ENCODE assay signal across 24 cellular contexts in the genomic region with DNA sequence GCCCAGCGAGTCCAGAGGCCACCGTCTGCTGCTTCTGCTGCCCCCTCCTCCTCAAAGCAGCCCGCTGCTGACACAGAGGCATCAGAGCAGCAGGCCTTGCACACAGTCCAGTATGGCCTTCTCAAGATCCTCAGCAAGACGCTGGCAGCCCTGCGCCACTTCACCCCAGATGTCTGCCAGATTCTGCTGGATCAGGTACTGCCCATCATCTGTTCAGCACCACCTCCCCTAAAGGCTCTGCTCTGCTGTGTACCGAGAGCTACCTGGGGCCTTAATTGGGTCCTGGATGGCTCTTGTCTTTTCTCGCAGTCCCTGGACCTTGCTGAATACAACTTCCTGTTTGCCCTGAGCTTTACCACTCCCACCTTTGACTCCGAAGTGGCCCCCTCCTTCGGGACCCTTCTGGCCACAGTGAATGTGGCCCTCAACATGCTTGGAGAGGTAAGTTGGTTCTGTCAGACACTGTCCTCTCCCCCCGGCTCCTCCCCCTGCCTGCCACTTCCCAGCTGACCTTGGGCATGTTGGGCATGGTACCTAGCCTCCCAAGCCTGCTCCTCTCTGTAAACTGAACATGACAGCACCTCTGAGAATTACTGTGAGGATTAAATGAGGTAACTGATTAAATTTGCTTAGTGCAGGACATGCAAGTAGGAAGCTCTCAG. TPM values are rescaled to one million over a fixed set of nuclear protein-coding genes. Genes with fewer than 3 reads are reported as not detected.
DNase-seq lines count a peak whose midpoint lies in the region; ATAC-seq and TF ChIP-seq lines count a peak whose summit lies in the region.
"Had no signal": no experiment of that assay in that cellular context is flagged by ENCODE, and none has a peak within 500 bp of the region (broad histone marks: within the 10 kb centered on the region; RNA-seq: fewer than 3 reads in every experiment).

No MANE protein-coding gene starts in this region.

- peak overlapping the region in 7 of 10 donors; percentile 24 to 77 (median 47) for H3K27ac Mint-ChIP-seq in naive thymus-derived CD8-positive, alpha-beta T cell
- H3K27ac Mint-ChIP-seq: CD4-positive, CD25-positive, alpha-beta regulatory T cell; T-helper 2 cell treated with Interferon-gamma antibody and Interleukin-4, amounts not matched to agents 5 μg/mL and 100 μg/mL, for 36 hours had no signal

- no peak overlapping the region for H3K4me2 ChIP-seq in KMS-11

- no peaks in the 10 kb centered on the region for H3K27me3 Mint-ChIP-seq in naive thymus-derived CD8-positive, alpha-beta T cell
- H3K27me3 Mint-ChIP-seq: CD4-positive, CD25-positive, alpha-beta regulatory T cell had no signal

- no peak overlapping the region for H3K9ac ChIP-seq in KMS-11

- TF ChIP-seq CTCF in 22Rv1 (IDR thresholded peaks at IDR 0.05) (no peak), KMS-11 (conservative IDR thresholded peaks at IDR 0.05; ENCODE audit: low read depth, low read length) (no peak), adrenal gland (IDR thresholded peaks at IDR 0.05) (no peak)

- H3K9me3 ChIP-seq in adrenal gland (replicated peaks in 1 of 3) = no peaks in the 10 kb centered on the region
- H3K9me3 ChIP-seq: MG63, spleen had no signal

- POLR2A ChIA-PET in naive thymus-derived CD8-positive, alpha-beta T cell (lab: Charles Lee) = interaction anchor here (1.4 kb wide), 1 partner anchor 31 kb away, joined by 3 read pairs; no protein-coding TSS in a partner anchor

- H3K4me1 ChIP-seq in KMS-11 (ENCODE audit: low read depth, poor library complexity, severe bottlenecking) (peaks cover 11% of the 10 kb centered on the region), adrenal gland (replicated peaks in 1 of 2) (peaks cover 11 to 39% of the 10 kb centered on the region in 2 donors)

- H3K27me3 ChIP-seq in KMS-11 (ENCODE audit: insufficient read depth, low read depth) (no peaks in the 10 kb centered on the region), adrenal gland (no peaks in the 10 kb centered on the region)
- H3K27me3 ChIP-seq: MG63, spleen had no signal

- H3K36me3 Mint-ChIP-seq in naive thymus-derived CD8-positive, alpha-beta T cell = peaks cover 0 to 66% (median 4%) of the 10 kb centered on the region in 3 donors

- H3K4me1 Mint-ChIP-seq in naive thymus-derived CD8-positive, alpha-beta T cell = peaks cover 0 to 4% (median under 1%) of the 10 kb centered on the region in 4 donors

- H3K9me3 Mint-ChIP-seq in naive thymus-derived CD8-positive, alpha-beta T cell = no peaks in the 10 kb centered on the region
- H3K9me3 Mint-ChIP-seq: CD4-positive, CD25-positive, alpha-beta regulatory T cell; nephron; T-helper 2 cell treated with Interferon-gamma antibody and Interleukin-4, amounts not matched to agents 5 μg/mL and 100 μg/mL, for 36 hours had no signal

- no peaks in the 10 kb centered on the region for H3K79me2 ChIP-seq in KMS-11 (ENCODE audit: insufficient read depth, low read depth)

- ATAC-seq in naive thymus-derived CD8-positive, alpha-beta T cell = no peak
- ATAC-seq in HG02973 (IDR thresholded peaks at IDR 0.05; ENCODE audit: unreplicated experiment) (no peak), HG03432 (IDR thresholded peaks at IDR 0.05; ENCODE audit: unreplicated experiment) (no peak), left colon (no peak)

- no peaks in the 10 kb centered on the region for H3K36me3 ChIP-seq in KMS-11 (ENCODE audit: insufficient read depth)
- peaks cover 0 to 60% of the 10 kb centered on the region in 2 donors for H3K36me3 ChIP-seq in adrenal gland (replicated peaks in 1 of 2)

- no peak for TF ChIP-seq POLR2A in adrenal gland (IDR thresholded peaks at IDR 0.05)

- DNase-seq in adrenal gland (peak; percentile 51 to 82 (median 63)), activated gamma-delta T cell treated with Interleukin-2 at 50 U/mL for 16 hours (no peak), left colon (no peak)
- DNase-seq in naive thymus-derived CD8-positive, alpha-beta T cell = no peak
- DNase-seq: CD4-positive, CD25-positive, alpha-beta regulatory T cell; DMS153; foreskin fibroblast; IMR-90; kidney glomerular epithelial cell; mesendoderm; MG63; NCI-H187; NCI-H345; stimulated activated CD4-positive, alpha-beta T cell treated with anti-CD3 and anti-CD28 coated beads, Interleukin-4, amount 100 ng/mL, for 4 hours had no signal

- H3K27ac ChIP-seq in 22Rv1 (peak overlapping the region; percentile 48), KMS-11 (peak overlapping the region; percentile 6; the same call in 1 of the 2 replicates), adrenal gland (peak overlapping the region in 4 of 5 donors; percentile 8 to 77 (median 43))
- H3K27ac ChIP-seq: SK-N-MC had no signal

- H3K4me3 ChIP-seq in KMS-11 (IDR thresholded peaks at IDR 0.05; ENCODE audit: insufficient read depth, low read depth, low read length) = no peak overlapping the region
- H3K4me3 ChIP-seq in adrenal gland = no peak overlapping the region
- H3K4me3 ChIP-seq: coronary artery, GM12878, MG63, SK-N-MC, spleen had no signal

- H4K20me1 ChIP-seq in KMS-11 (ENCODE audit: insufficient read depth) = no peaks in the 10 kb centered on the region

- intact Hi-C loops in adrenal gland (cut with DNase I) = no loop called here
- intact Hi-C loops in left colon (cut with DNase I, micrococcal nuclease) = no loop called here

- no peak overlapping the region for H3K4me3 Mint-ChIP-seq in naive thymus-derived CD8-positive, alpha-beta T cell
- H3K4me3 Mint-ChIP-seq: CD4-positive, CD25-positive, alpha-beta regulatory T cell; nephron; T-helper 2 cell treated with Interferon-gamma antibody and Interleukin-4, amounts not matched to agents 5 μg/mL and 100 μg/mL, for 36 hours had no signal

- no peak overlapping the region for H2AFZ ChIP-seq in KMS-11 (ENCODE audit: low read depth)

- 52 to 69% (median 54%) methylated on average over 10 of the region's 10 CpGs for WGBS in adrenal gland, 4 donors

RNA-seq across cellular contexts. Expression of a gene that starts 22.7 kb away (rescaled TPM):
- total RNA-seq in adrenal gland = 100 to 1,000 TPM in 4 of 8 donors, 10 to 100 TPM in 4; 50.3 to 153 (median 112) TPM
- 100 to 1,000 TPM in 2 of 3 donors, 10 to 100 TPM in 1; 26.1 to 301 (median 214) TPM for polyA plus RNA-seq in adrenal gland
- 100 to 1,000 TPM; 109 to 113 TPM for total RNA-seq in naive thymus-derived CD8-positive, alpha-beta T cell
- 10 to 100 TPM; 21.7 to 40.9 (median 37.8) TPM for polyA plus RNA-seq in naive thymus-derived CD8-positive, alpha-beta T cell
- 100 to 1,000 TPM; 158 to 169 TPM for total RNA-seq in left colon

RNA-seq across cellular contexts. Expression of a gene that starts 31.0 kb away (rescaled TPM):
- total RNA-seq in adrenal gland (10 to 100 TPM; 39.8 to 74.6 (median 46.8) TPM), left colon (10 to 100 TPM; 68.3 to 71.3 TPM)
- polyA plus RNA-seq in adrenal gland = 10 to 100 TPM in 2 of 3 donors, 1 to 10 TPM in 1; 8.9 to 58.8 (median 43.9) TPM
- 10 to 100 TPM; 77.9 to 88.3 TPM for total RNA-seq in naive thymus-derived CD8-positive, alpha-beta T cell
- 10 to 100 TPM in 1 of 3 donors, 1 to 10 TPM in 2; 5.9 to 11.3 (median 7.2) TPM for polyA plus RNA-seq in naive thymus-derived CD8-positive, alpha-beta T cell

RNA-seq across cellular contexts. Expression of a gene that starts 58.0 kb away (rescaled TPM):
- 100 to 1,000 TPM in 1 of 8 donors, 10 to 100 TPM in 7; 20.2 to 122 (median 44.4) TPM for total RNA-seq in adrenal gland
- polyA plus RNA-seq in adrenal gland = 10 to 100 TPM; 26.4 to 32.0 (median 26.4) TPM
- total RNA-seq in naive thymus-derived CD8-positive, alpha-beta T cell = 10 to 100 TPM; 68.8 to 79.6 TPM
- 10 to 100 TPM; 21.9 to 36.8 (median 29.8) TPM for polyA plus RNA-seq in naive thymus-derived CD8-positive, alpha-beta T cell
- 10 to 100 TPM; 19.6 to 23.6 TPM for total RNA-seq in left colon

RNA-seq across cellular contexts. Expression of a gene that starts 58.1 kb away (rescaled TPM):
- total RNA-seq in adrenal gland (10 to 100 TPM; 19.6 to 42.3 (median 29.9) TPM), left colon (10 to 100 TPM; 12.1 to 12.8 TPM)
- polyA plus RNA-seq in adrenal gland = 10 to 100 TPM in 2 of 3 donors, 1 to 10 TPM in 1; 4.6 to 25.3 (median 10.3) TPM
- 10 to 100 TPM; 10.3 to 11.1 TPM for total RNA-seq in naive thymus-derived CD8-positive, alpha-beta T cell
- 1 to 10 TPM; 9.0 to 9.2 (median 9.1) TPM for polyA plus RNA-seq in naive thymus-derived CD8-positive, alpha-beta T cell

Comparison
In these comparisons a context has a peak if more than half of its experiments do, and no peak if none do; other contexts are left out.
1. DNase-seq: peak in adrenal gland (7 of 7); none in naive thymus-derived CD8-positive, alpha-beta T cell (0 of 10), activated gamma-delta T cell treated with Interleukin-2 at 50 U/mL for 16 hours (single experiment) and left colon (0 of 2).
2. Peak in every context shown above with its lines, with median percentiles within 50 percentile points of each other: H3K27ac ChIP-seq.